8 cellular contexts compared by ENCODE assay signal in genomic region chr18:8696749-8697211, GRCh38. TPM values are rescaled to one million over a fixed set of nuclear protein-coding genes. Genes with fewer than 3 reads are reported as not detected.
DNase-seq lines count a peak whose midpoint lies in the region; ATAC-seq and TF ChIP-seq lines count a peak whose summit lies in the region.

No MANE protein-coding gene starts in this region.

- H2AK9ac ChIP-seq in IMR-90 (replicated peaks; ENCODE audit: low read depth, low read length, poor library complexity): no peak overlapping the region

- H3K18ac ChIP-seq in IMR-90 (ENCODE audit: low read depth, low read length): no peak overlapping the region

- no peak overlapping the region for H3K4ac ChIP-seq in IMR-90 (ENCODE audit: low read depth, low read length)

- ATAC-seq in GM18498 (IDR thresholded peaks at IDR 0.05; ENCODE audit: unreplicated experiment) (peak; percentile 61), IMR-90 (ENCODE audit: low read depth) (peak; percentile 76), gastroesophageal sphincter (peak; percentile 89), aorta (ENCODE audit: low FRiP score) (peak; percentile 95)

- DNase-seq in 8988T (peak; percentile 66), IMR-90 (peak; percentile 48), SJCRH30 (peak; percentile 15 to 62), progenitor cell of endocrine pancreas (ENCODE audit: low spot score, unreplicated experiment) (peak; percentile 76), aorta (peak; percentile 71 to 92)
- peak; percentile 93 for DNase-seq in activated effector memory CD4-positive, alpha-beta T cell treated with anti-CD3 and anti-CD28 coated beads, Interleukin-2, amount 50 U/mL, for 16 hours

- no peak for TF ChIP-seq POLR2A in IMR-90 (IDR thresholded peaks at IDR 0.05; ENCODE audit: low read depth, low read length)
- no peak for TF ChIP-seq POLR2A in gastroesophageal sphincter (IDR thresholded peaks at IDR 0.05)

- BruUV-seq in IMR-90 (replicated peaks; lab: Mats Ljungman, UMichigan): no TSS peak

- no peak overlapping the region for H3K56ac ChIP-seq in IMR-90 (ENCODE audit: extremely low read depth, insufficient read depth, low read length)

- H4K91ac ChIP-seq in IMR-90 (ENCODE audit: insufficient read depth, low read depth, low read length): no peak overlapping the region

- H3K9ac ChIP-seq in IMR-90 (ENCODE audit: low read depth, low read length): no peak overlapping the region

- no peak overlapping the region for H3K23ac ChIP-seq in IMR-90 (ENCODE audit: low read depth, low read length)

- peaks cover 13% of the 10 kb centered on the region for H3K27me3 Mint-ChIP-seq in progenitor cell of endocrine pancreas

- no peaks in the 10 kb centered on the region for H3K4me1 Mint-ChIP-seq in progenitor cell of endocrine pancreas (ENCODE audit: low read depth)

- no peak overlapping the region for H4K5ac ChIP-seq in IMR-90 (ENCODE audit: low read depth, low read length)

- no peaks in the 10 kb centered on the region for H3K36me3 Mint-ChIP-seq in progenitor cell of endocrine pancreas (ENCODE audit: insufficient read depth)

- in situ Hi-C loops in IMR-90 (cut with MboI; ENCODE audit: low sequenced_read_pairs): no loop called here

- CTCF ChIA-PET in IMR-90 (lab: Yijun Ruan, JAX): interaction anchor here (0.6 to 1.0 kb wide), 5 partner anchors 12 to 320 kb away, joined by 3 to 6 read pairs (median 3); no protein-coding TSS in a partner anchor

- POLR2A ChIA-PET in IMR-90 (lab: Charles Lee; ENCODE audit: unreplicated experiment): interaction anchor here (0.6 kb wide), 1 partner anchor 9 kb away, joined by 22 read pairs; no protein-coding TSS in a partner anchor

- H3K4me1 ChIP-seq in IMR-90 (ENCODE audit: control insufficient read depth, insufficient read depth, low read length) (peaks cover 7% of the 10 kb centered on the region), SJCRH30 (no peaks in the 10 kb centered on the region), gastroesophageal sphincter (peaks cover 0 to 5% (median 0%) of the 10 kb centered on the region in 3 donors), aorta (ENCODE audit: control insufficient read depth in 1 of 2, insufficient read depth in 2 of 2, low read length in 2 of 2) (no peaks in the 10 kb centered on the region)

- TF ChIP-seq CTCF in IMR-90 (conservative IDR thresholded peaks at IDR 0.05; ENCODE audit: low read depth, low read length) (peak; percentile 81), gastroesophageal sphincter (IDR thresholded peaks at IDR 0.05) (peak in 3 of 4 experiments; percentile 85 to 93 (median 92)), progenitor cell of endocrine pancreas (IDR thresholded peaks at IDR 0.05; ENCODE audit: unreplicated experiment) (peak; percentile 89)

- H2AFZ ChIP-seq in IMR-90 (replicated peaks; ENCODE audit: low read length, poor library complexity): no peak overlapping the region

- peaks cover 0 to 9% of the 10 kb centered on the region in 2 experiments; a peak in 2 of 4 replicates for H3K79me1 ChIP-seq in IMR-90 (ENCODE audit: low read depth in 1 of 2, low read length in 2 of 2)

- intact Hi-C loops in IMR-90 (cut with micrococcal nuclease): loop anchor here (1.0 kb wide), 1 partner anchor 292 kb away; no protein-coding TSS in a partner anchor
- intact Hi-C loops in aorta (cut with DNase I): loop anchor here (1.0 to 10.0 kb wide), 3 partner anchors 291 to 358 kb away; no protein-coding TSS in a partner anchor

- no peak overlapping the region for H3K4me3 ChIP-seq in IMR-90 (ENCODE audit: insufficient read depth, low read depth, low read length)
- H3K4me3 ChIP-seq in SJCRH30: no peak overlapping the region
- no peak overlapping the region for H3K4me3 ChIP-seq in gastroesophageal sphincter
- H3K4me3 ChIP-seq in aorta (ENCODE audit: low read length in 2 of 2): no peak overlapping the region

- H3K27me3 ChIP-seq in IMR-90 (ENCODE audit: control insufficient read depth, insufficient read depth, low read length) (no peaks in the 10 kb centered on the region), SJCRH30 (no peaks in the 10 kb centered on the region), gastroesophageal sphincter (no peaks in the 10 kb centered on the region), aorta (ENCODE audit: control insufficient read depth in 1 of 2, insufficient read depth in 2 of 2, low read length in 1 of 2) (no peaks in the 10 kb centered on the region)

- no peaks in the 10 kb centered on the region for H3K9me3 Mint-ChIP-seq in progenitor cell of endocrine pancreas (ENCODE audit: low read depth)

- peak; percentile 81 for TF ChIP-seq RAD21 in IMR-90 (IDR thresholded peaks at IDR 0.05; ENCODE audit: low read length)

- H2BK15ac ChIP-seq in IMR-90 (ENCODE audit: low read depth, low read length): no peak overlapping the region

- H3K9me3 ChIP-seq in IMR-90 (ENCODE audit: control insufficient read depth, insufficient read depth, low read length) (no peaks in the 10 kb centered on the region), SJCRH30 (replicated peaks) (no peaks in the 10 kb centered on the region), gastroesophageal sphincter (no peaks in the 10 kb centered on the region), aorta (ENCODE audit: control insufficient read depth, low read length) (no peaks in the 10 kb centered on the region)

- H3K36me3 ChIP-seq in IMR-90 (ENCODE audit: control insufficient read depth, insufficient read depth, low read length): no peaks in the 10 kb centered on the region
- no peaks in the 10 kb centered on the region for H3K36me3 ChIP-seq in SJCRH30
- no peaks in the 10 kb centered on the region for H3K36me3 ChIP-seq in gastroesophageal sphincter
- no peaks in the 10 kb centered on the region for H3K36me3 ChIP-seq in aorta (ENCODE audit: control insufficient read depth in 1 of 2, insufficient read depth in 2 of 2, low read length in 1 of 2)

- no peak overlapping the region for H3K27ac Mint-ChIP-seq in progenitor cell of endocrine pancreas

- H3K27ac ChIP-seq in IMR-90 (ENCODE audit: insufficient read depth, low read length) (no peak overlapping the region), SJCRH30 (no peak overlapping the region), gastroesophageal sphincter (no peak overlapping the region), aorta (ENCODE audit: low read depth in 1 of 2, low read length in 2 of 2) (no peak overlapping the region)

- H2AK5ac ChIP-seq in IMR-90 (ENCODE audit: low read depth, low read length): no peak overlapping the region

- dilution Hi-C loops in IMR-90 (cut with HindIII; ENCODE audit: low sequenced_read_pairs, unreplicated experiment): loop anchor here (25.0 kb wide), 1 partner anchor 291 kb away; no protein-coding TSS in a partner anchor

- no peak overlapping the region for H3K4me2 ChIP-seq in IMR-90 (ENCODE audit: low read depth, low read length)

- no peak for TF ChIP-seq EP300 in gastroesophageal sphincter (IDR thresholded peaks at IDR 0.05)

- no peak overlapping the region for H2BK5ac ChIP-seq in IMR-90 (ENCODE audit: low read depth, low read length, poor library complexity, severe bottlenecking)

- H4K20me1 ChIP-seq in IMR-90 (ENCODE audit: insufficient read depth, low read length): no peaks in the 10 kb centered on the region

- peaks cover 8% of the 10 kb centered on the region for H3K9me1 ChIP-seq in IMR-90 (ENCODE audit: insufficient read depth, low read length)

- H4K8ac ChIP-seq in IMR-90 (ENCODE audit: low read depth in 2 of 2, low read length in 2 of 2): no peak overlapping the region

- H3K4me3 Mint-ChIP-seq in progenitor cell of endocrine pancreas (ENCODE audit: low read depth): no peak overlapping the region

- WGBS in IMR-90 (ENCODE audit: extremely low coverage in 2 of 2, insufficient read length in 1 of 2), 2 experiments: 0% methylated on average over 1 of the region's 5 CpGs; no CpG with 5 or more reads in 1 of the 2 experiments
- 0% methylated on average over 4 to 5 of the region's 5 CpGs for WGBS in gastroesophageal sphincter (ENCODE audit: low coverage in 1 of 2), 2 donors
- WGBS in aorta, 2 donors: 1 to 2% methylated on average over 5 of the region's 5 CpGs

- H2BK120ac ChIP-seq in IMR-90 (ENCODE audit: low read depth, low read length): 0 out of 2 replicates have a peak overlapping the region, but pooled peaks have one; percentile 21

- H2BK20ac ChIP-seq in IMR-90 (ENCODE audit: low read depth, low read length): peak overlapping the region; percentile 41; the same call in 1 of the 2 replicates

- H3K14ac ChIP-seq in IMR-90 (replicated peaks; ENCODE audit: low read depth, low read length): no peak overlapping the region

TF ChIP-seq in IMR-90, 13 proteins besides CTCF, POLR2A, EP300 and RAD21:
- TF ChIP-seq SMC3 (IDR thresholded peaks at IDR 0.05; ENCODE audit: low read depth, low read length) (peak; percentile 90), CEBPB (IDR thresholded peaks at IDR 0.05; ENCODE audit: low read depth, low read length) (peak; percentile 53), MXI1 (IDR thresholded peaks at IDR 0.05; ENCODE audit: borderline replicate concordance, low read depth, low read length) (no peak)

RNA-seq across cellular contexts. Expression of gene MTCL1, which starts 8.6 kb away (rescaled TPM):
- total RNA-seq in IMR-90 (2012; rRNA removed) (29.0 and 38.6 TPM in 2 replicates), gastroesophageal sphincter (10 to 100 TPM; 35.0 to 68.0 (median 51.4) TPM), progenitor cell of endocrine pancreas (81.5 and 85.6 TPM in 2 replicates), aorta (10 to 100 TPM; 10.5 to 14.2 TPM)
- polyA plus RNA-seq in IMR-90 (2012; rRNA removed) (44.7 and 45.3 TPM in 2 replicates), aorta (1 to 10 TPM in 1 of 2 donors, under 1 TPM in 1; 0.75 to 1.9 TPM)
- polyA plus RNA-seq in IMR-90 (2012; cell fraction: cytosol; rRNA removed): 26.0 and 32.1 TPM in 2 replicates
- polyA plus RNA-seq in IMR-90 (2012; cell fraction: nucleus; rRNA removed; ENCODE audit: low replicate concordance): 165 and 175 TPM in 2 replicates
- total RNA-seq in SJCRH30 (2014; rRNA removed; shearing (Covaris generic)): 9.6 and 9.8 TPM in 2 replicates

Comparison
In these comparisons a context has a peak if more than half of its experiments do, and no peak if none do; other contexts are left out.
1. DNase-seq: peak in every context shown above with its lines; median percentile 93 in activated effector memory CD4-positive, alpha-beta T cell treated with anti-CD3 and anti-CD28 coated beads, Interleukin-2, amount 50 U/mL, for 16 hours; 82 in aorta; 76 in progenitor cell of endocrine pancreas; 66 in 8988T; 48 in IMR-90; 38 in SJCRH30.